ENCODE assay signal across 8 cellular contexts in genomic region chr21:45880097-45881068, GRCh38.
A peak's percentile ranks its signal among the peaks of the same experiment; 100 is the strongest.
DNase-seq lines count a peak whose midpoint lies in the region; ATAC-seq, FAIRE-seq and TF ChIP-seq lines count a peak whose summit lies in the region.

No MANE protein-coding gene starts in this region.

- no peaks in the 10 kb centered on the region for H3K9me3 ChIP-seq in A673 (ENCODE audit: low read depth, low read length, poor library complexity, severe bottlenecking)

- intact Hi-C loops in A673 (cut with micrococcal nuclease; ENCODE audit: unreplicated experiment): loop anchor here (10.0 kb wide), 1 partner anchor 336 kb away; the partner anchor contains the start of gene SLC19A1

- no peak overlapping the region for H3K4me3 ChIP-seq in A673 (ENCODE audit: low read depth, low read length, poor library complexity, severe bottlenecking)

- H3K4me3 Mint-ChIP-seq in memory B cell: no peak overlapping the region

- peaks cover 17% of the 10 kb centered on the region for H3K27me3 Mint-ChIP-seq in memory B cell

- peaks cover 7% of the 10 kb centered on the region for H3K4me1 ChIP-seq in A673 (ENCODE audit: insufficient read depth, low read length, poor library complexity, severe bottlenecking)

- H3K27me3 ChIP-seq in A673 (replicated peaks; ENCODE audit: insufficient read depth, low read depth, low read length, poor library complexity): no peaks in the 10 kb centered on the region

- H3K36me3 ChIP-seq in A673 (ENCODE audit: insufficient read depth, low read length, poor library complexity, severe bottlenecking): no peaks in the 10 kb centered on the region

- DNase-seq in A673 (ENCODE audit: low spot score): peak; percentile 92
- DNase-seq in GM19239 (ENCODE audit: insufficient read length, low spot score): peak; percentile 70
- DNase-seq in NCI-H69 (lab: John Stamatoyannopoulos, UW): peak; percentile 82
- peak; percentile 82 to 85 for DNase-seq in activated CD4-positive, alpha-beta T cell treated with anti-CD3 and anti-CD28 coated beads, Interleukin-2, amount 50 U/mL, for 48 hours
- DNase-seq in effector CD8-positive, alpha-beta T cell (lab: John Stamatoyannopoulos, UW): peak; percentile 66
- peak; percentile 49 to 62 for DNase-seq in memory B cell (ENCODE audit: low spot score in 2 of 2)
- DNase-seq in stimulated activated CD8-positive, alpha-beta memory T cell treated with anti-CD3 and anti-CD28 coated beads, Interleukin-2, amount 100 ng/mL, for 48 hours (ENCODE audit: low read depth in 2 of 2): peak; percentile 55 to 63
- no peak for DNase-seq in DMS79 treated with DMSO at 0.1 percent for 48 hours (lab: John Stamatoyannopoulos, UW)

- peak; percentile 88 for ATAC-seq in memory B cell (ENCODE audit: low read depth)

- H3K27ac Mint-ChIP-seq in memory B cell: peak overlapping the region; percentile 12

- CTCF ChIA-PET in A673 (lab: Charles Lee): interaction anchor here (0.6 to 1.0 kb wide), 5 partner anchors 235 to 593 kb away, joined by 3 to 4 read pairs (median 3); partner anchors contain the start of gene POFUT2

- POLR2A ChIA-PET in A673 (lab: Charles Lee; ENCODE audit: low non-redundant PET): no interaction called here

- peak; percentile 93 for TF ChIP-seq CTCF in A673 (conservative IDR thresholded peaks at IDR 0.05; ENCODE audit: low read depth, low read length)

- FAIRE-seq in GM19239 (lab: Jason Lieb, UNC): no peak

- H3K36me3 Mint-ChIP-seq in memory B cell: peaks cover 3% of the 10 kb centered on the region

- no peak overlapping the region for H3K27ac ChIP-seq in A673 (ENCODE audit: low read depth, low read length, poor library complexity, severe bottlenecking)

- BruUV-seq in A673 (replicated peaks; lab: Mats Ljungman, UMichigan): no TSS peak

- H3K4me1 Mint-ChIP-seq in memory B cell: peaks cover 8% of the 10 kb centered on the region

- H3K9me3 Mint-ChIP-seq in memory B cell: peaks cover 3% of the 10 kb centered on the region
